In the genomic region with DNA sequence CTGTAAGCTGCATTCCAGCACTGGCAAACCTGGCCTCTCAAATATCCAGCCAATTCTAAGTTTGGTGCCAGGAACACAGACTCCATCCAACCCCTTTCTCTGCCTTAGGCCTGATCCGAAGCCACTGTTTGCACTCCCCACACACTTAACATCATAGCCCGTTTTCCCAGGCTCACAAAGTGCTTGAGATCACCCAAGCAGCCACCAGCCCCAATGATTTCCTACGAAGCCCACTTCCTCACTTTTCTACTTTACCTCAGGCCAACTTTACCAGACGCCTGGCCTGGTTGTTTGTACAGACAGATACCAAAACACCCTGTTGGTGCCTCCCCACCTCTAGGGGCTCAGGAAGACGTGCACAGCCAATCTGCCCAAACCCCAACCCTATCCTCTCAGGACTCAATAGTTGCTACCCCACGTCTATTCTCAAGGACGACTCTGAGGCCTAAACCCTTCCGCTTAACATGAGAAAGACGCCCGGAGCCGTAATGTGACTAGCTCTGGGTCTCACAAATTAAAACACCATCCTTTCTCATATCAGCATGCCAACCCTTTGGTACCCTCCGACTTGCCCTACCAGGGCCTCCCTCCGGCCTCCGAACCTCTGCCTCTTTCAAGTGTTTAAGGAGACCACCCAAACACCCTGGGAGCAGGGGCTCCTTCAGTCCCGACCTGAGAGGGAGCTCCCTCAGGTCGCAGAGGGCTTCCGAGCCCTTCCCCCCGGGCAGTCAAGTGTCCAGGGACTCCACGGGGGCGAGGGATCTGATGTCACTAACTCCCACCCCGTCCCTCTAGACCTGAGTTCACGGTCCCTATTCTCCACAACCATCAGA, we compare ENCODE assay signal across 8 cellular contexts. TPM values are rescaled to one million over a fixed set of nuclear protein-coding genes. Genes with fewer than 3 reads are reported as not detected.
DNase-seq lines count a peak whose midpoint lies in the region; ATAC-seq and TF ChIP-seq lines count a peak whose summit lies in the region.

No MANE protein-coding gene starts in this region.

- H3K9me3 Mint-ChIP-seq in activated naive CD8-positive, alpha-beta T cell treated with anti-CD3 and anti-CD28 coated beads, Interleukin-2, amount 50 U/mL, for 24 hours = no peaks in the 10 kb centered on the region

- H3K79me1 ChIP-seq in mesendoderm (ENCODE audit: low read length) = peaks cover 8% of the 10 kb centered on the region

- H4K8ac ChIP-seq in mesendoderm (ENCODE audit: low read depth, low read length) = no peak overlapping the region

- peaks cover 19% of the 10 kb centered on the region for H3K4me1 ChIP-seq in colonic mucosa
- peaks cover 18% of the 10 kb centered on the region for H3K4me1 ChIP-seq in mesendoderm (ENCODE audit: control insufficient read depth, low read depth, low read length)
- peaks cover 3 to 11% of the 10 kb centered on the region in 2 donors for H3K4me1 ChIP-seq in uterus

- H2BK15ac ChIP-seq in mesendoderm (replicated peaks; ENCODE audit: low read depth) = no peak overlapping the region

- H3K23ac ChIP-seq in mesendoderm (ENCODE audit: low read length) = no peak overlapping the region

- H3K27me3 ChIP-seq in colonic mucosa (no peaks in the 10 kb centered on the region), mesendoderm (ENCODE audit: insufficient read depth, low read length, poor library complexity) (no peaks in the 10 kb centered on the region), uterus (no peaks in the 10 kb centered on the region)

- H4K5ac ChIP-seq in mesendoderm (ENCODE audit: low read length) = no peak overlapping the region

- no peak overlapping the region for H3K4me3 Mint-ChIP-seq in activated naive CD8-positive, alpha-beta T cell treated with anti-CD3 and anti-CD28 coated beads, Interleukin-2, amount 50 U/mL, for 24 hours

- WGBS in mesendoderm (ENCODE audit: extremely low coverage, insufficient coverage, low lambda C conversion rate) = no CpG with 5 or more reads among the region's 22 CpGs

- H2BK120ac ChIP-seq in mesendoderm (ENCODE audit: low read depth, low read length) = no peak overlapping the region

- H3K9ac ChIP-seq in colonic mucosa (ENCODE audit: low read depth in 2 of 2, low read length in 2 of 2) (peak overlapping the region; percentile 99 to 100), mesendoderm (ENCODE audit: low read length) (peak overlapping the region; percentile 82)

- TF ChIP-seq POLR2A in uterus (IDR thresholded peaks at IDR 0.05) = no peak

- H3K56ac ChIP-seq in mesendoderm (ENCODE audit: low read length) = peak overlapping the region; percentile 88

- no peak overlapping the region for H3K27ac Mint-ChIP-seq in activated naive CD8-positive, alpha-beta T cell treated with anti-CD3 and anti-CD28 coated beads, Interleukin-2, amount 50 U/mL, for 24 hours

- no peak for TF ChIP-seq CTCF in colonic mucosa (IDR thresholded peaks at IDR 0.05)
- TF ChIP-seq CTCF in uterus (IDR thresholded peaks at IDR 0.05) = no peak

- no peaks in the 10 kb centered on the region for H3K36me3 ChIP-seq in colonic mucosa
- no peaks in the 10 kb centered on the region for H3K36me3 ChIP-seq in mesendoderm (ENCODE audit: control insufficient read depth, insufficient read depth, low read length)
- no peaks in the 10 kb centered on the region for H3K36me3 ChIP-seq in uterus

- peaks cover 66% of the 10 kb centered on the region for H3K4me1 Mint-ChIP-seq in activated naive CD8-positive, alpha-beta T cell treated with anti-CD3 and anti-CD28 coated beads, Interleukin-2, amount 50 U/mL, for 24 hours

- H3K27ac ChIP-seq in colonic mucosa = peak overlapping the region; percentile 93
- no peak overlapping the region for H3K27ac ChIP-seq in mesendoderm (ENCODE audit: low read depth, low read length)
- peak overlapping the region; percentile 100 for H3K27ac ChIP-seq in uterus

- peak overlapping the region; percentile 52 for H2AK5ac ChIP-seq in mesendoderm (ENCODE audit: low read length)

- no peaks in the 10 kb centered on the region for H3K27me3 Mint-ChIP-seq in activated naive CD8-positive, alpha-beta T cell treated with anti-CD3 and anti-CD28 coated beads, Interleukin-2, amount 50 U/mL, for 24 hours

- H3K79me2 ChIP-seq in mesendoderm (ENCODE audit: control insufficient read depth, insufficient read depth, low read length) = peaks cover 2% of the 10 kb centered on the region

- no peak for ATAC-seq in activated naive CD8-positive, alpha-beta T cell treated with anti-CD3 and anti-CD28 coated beads, Interleukin-2, amount 50 U/mL, for 24 hours
- no peak for ATAC-seq in HG03196 (IDR thresholded peaks at IDR 0.05; ENCODE audit: unreplicated experiment)

- H3K18ac ChIP-seq in mesendoderm (ENCODE audit: low read length) = no peak overlapping the region

- H3K4me3 ChIP-seq in colonic mucosa (peak overlapping the region; percentile 57), mesendoderm (ENCODE audit: low read length) (peak overlapping the region; percentile 83), uterus (peak overlapping the region; percentile 89 to 93)

- H3K4ac ChIP-seq in mesendoderm (ENCODE audit: low read depth, low read length) = no peak overlapping the region

- intact Hi-C loops in colonic mucosa (cut with DNase I) (no loop called here), uterus (cut with DNase I; ENCODE audit: low total_unique reads) (no loop called here)

- peaks cover 13% of the 10 kb centered on the region for H3K36me3 Mint-ChIP-seq in activated naive CD8-positive, alpha-beta T cell treated with anti-CD3 and anti-CD28 coated beads, Interleukin-2, amount 50 U/mL, for 24 hours (ENCODE audit: low read depth)

- DNase-seq in activated CD8-positive, alpha-beta memory T cell treated with anti-CD3 and anti-CD28 coated beads, Interleukin-2, amount 50 U/mL, for 48 hours = peak; percentile 67
- no peak for DNase-seq in activated CD8-positive, alpha-beta memory T cell treated with anti-CD3 and anti-CD28 coated beads, Interleukin-2, amount 50 U/mL, for 4 hours
- no peak for DNase-seq in colonic mucosa
- DNase-seq in mesendoderm = no peak
- DNase-seq in uterus = peak in 1 of 2 donors; percentile 39
- no peak for DNase-seq in hippocampal formation (lab: John Stamatoyannopoulos, UW)
- DNase-seq in activated naive CD8-positive, alpha-beta T cell treated with anti-CD3 and anti-CD28 coated beads, Interleukin-2, amount 50 U/mL, for 24 hours = no peak

- no peak overlapping the region for H2BK5ac ChIP-seq in mesendoderm (ENCODE audit: low read length)

- peak overlapping the region; percentile 97 for H3K4me2 ChIP-seq in mesendoderm (ENCODE audit: low read length)

- H3K9me3 ChIP-seq in colonic mucosa (no peaks in the 10 kb centered on the region), uterus (no peaks in the 10 kb centered on the region)

RNA-seq across cellular contexts. Expression of a gene that starts 3.4 kb away (rescaled TPM):
- total RNA-seq in colonic mucosa (10 to 100 TPM; 19.7 to 43.6 TPM), uterus (100 to 1,000 TPM in 3 of 4 donors, 10 to 100 TPM in 1; 20.0 to 396 (median 163) TPM)
- polyA plus RNA-seq in mesendoderm (2013, experiment 1 of 2) = 10.0 TPM
- polyA plus RNA-seq in mesendoderm (2013, experiment 2 of 2) = 10.0 TPM

RNA-seq across cellular contexts. Expression of a gene that starts 7.2 kb away (rescaled TPM):
- total RNA-seq in colonic mucosa (10 to 100 TPM; 34.0 to 38.8 TPM), uterus (100 to 1,000 TPM in 1 of 4 donors, 10 to 100 TPM in 2, 1 to 10 TPM in 1; 6.7 to 150 (median 14.1) TPM)
- polyA plus RNA-seq in mesendoderm (2013, experiment 1 of 2) = 14.1 TPM
- polyA plus RNA-seq in mesendoderm (2013, experiment 2 of 2) = 14.0 TPM

RNA-seq across cellular contexts. Expression of a gene that starts 20.6 kb away (rescaled TPM):
- total RNA-seq in colonic mucosa (10 to 100 TPM; 13.2 to 17.0 TPM), uterus (10 to 100 TPM in 3 of 4 donors, under 1 TPM in 1; 0.77 to 42.6 (median 25.1) TPM)
- 3.7 TPM for polyA plus RNA-seq in mesendoderm (2013, experiment 1 of 2)
- polyA plus RNA-seq in mesendoderm (2013, experiment 2 of 2) = 3.5 TPM

RNA-seq across cellular contexts. Expression of a gene that starts 31.7 kb away (rescaled TPM):
- total RNA-seq in colonic mucosa (not detected), uterus (under 1 TPM in 1 of 4 donors, not detected in 3; 0.61 TPM)
- polyA plus RNA-seq in mesendoderm (2013, experiment 1 of 2) = 0.10 TPM
- 0.17 TPM for polyA plus RNA-seq in mesendoderm (2013, experiment 2 of 2)

RNA-seq across cellular contexts. Expression of a gene that starts 34.4 kb away (rescaled TPM):
- 10 to 100 TPM; 11.7 to 12.4 TPM for total RNA-seq in colonic mucosa
- polyA plus RNA-seq in mesendoderm (2013, experiment 1 of 2) = 1.9 TPM
- polyA plus RNA-seq in mesendoderm (2013, experiment 2 of 2) = 1.8 TPM
- total RNA-seq in uterus = 1 to 10 TPM in 3 of 4 donors, under 1 TPM in 1; under 0.01 to 9.0 (median 6.1) TPM
